Comparison of ENCODE assay signal across 9 cellular contexts in the genomic region with DNA sequence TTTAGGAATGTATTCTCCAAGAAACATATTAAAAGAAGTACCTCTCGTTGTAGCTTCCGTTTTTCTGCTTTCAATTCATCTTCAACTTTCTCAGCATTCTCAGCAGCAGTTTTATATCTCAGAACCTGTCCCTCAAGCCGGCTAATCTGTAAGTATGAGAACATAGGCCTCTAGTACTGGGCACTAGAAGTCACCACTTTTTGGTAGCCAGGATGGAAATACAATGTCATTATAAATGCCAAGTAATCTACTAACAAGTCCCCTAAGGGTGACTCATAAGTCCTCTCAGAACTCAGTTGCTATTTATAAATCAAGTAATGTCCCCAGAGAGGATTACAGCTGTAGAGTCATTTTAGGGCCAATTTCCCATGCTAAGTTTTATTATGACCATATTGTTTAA.
DNase-seq lines count a peak whose midpoint lies in the region; ATAC-seq and TF ChIP-seq lines count a peak whose summit lies in the region.
"Had no signal": no experiment of that assay in that cellular context is flagged by ENCODE, and none has a peak within 500 bp of the region (broad histone marks: within the 10 kb centered on the region; RNA-seq: fewer than 3 reads in every experiment).

No MANE protein-coding gene starts in this region.

- H3K4me3 Mint-ChIP-seq in activated CD4-positive, alpha-beta T cell treated with anti-CD3 and anti-CD28 coated beads for 36 hours, result no peak overlapping the region
- no peak overlapping the region for H3K4me3 Mint-ChIP-seq in activated CD4-positive, alpha-beta T cell treated with anti-CD3 and anti-CD28 coated beads, Interleukin-2, amount 10 ng/mL, durations not matched to agents 7 days and 5 days

- H3K27me3 ChIP-seq in SJSA1 (replicated peaks) (no peaks in the 10 kb centered on the region), vagina (no peaks in the 10 kb centered on the region)

- H3K27ac ChIP-seq in SJSA1, result peak overlapping the region; percentile 50
- peak overlapping the region; percentile 57 for H3K27ac ChIP-seq in vagina
- H3K27ac ChIP-seq in RWPE1, result no peak overlapping the region

- H3K9me3 ChIP-seq in SJSA1 (replicated peaks) (no peaks in the 10 kb centered on the region), vagina (no peaks in the 10 kb centered on the region)

- TF ChIP-seq CTCF in vagina (IDR thresholded peaks at IDR 0.05), result no peak
- no peak for TF ChIP-seq CTCF in RWPE1 (conservative IDR thresholded peaks at IDR 0.05; ENCODE audit: low read depth)

- peak; percentile 92 for ATAC-seq in activated CD4-positive, alpha-beta T cell treated with anti-CD3 and anti-CD28 coated beads for 36 hours
- ATAC-seq in HG02870 (IDR thresholded peaks at IDR 0.05; ENCODE audit: unreplicated experiment), result peak; percentile 75

- DNase-seq in activated CD4-positive, alpha-beta T cell treated with anti-CD3 and anti-CD28 coated beads for 36 hours, result no peak
- DNase-seq in activated CD4-positive, alpha-beta T cell treated with anti-CD3 and anti-CD28 coated beads, Interleukin-2, amount 10 ng/mL, durations not matched to agents 7 days and 5 days, result no peak
- peak in 1 of 2 experiments; percentile 37 for DNase-seq in SJSA1 (ENCODE audit: low read depth in 1 of 2, low spot score in 2 of 2)
- DNase-seq in hepatic stellate cell (ENCODE audit: low spot score), result peak; percentile 81
- DNase-seq in vagina (ENCODE audit: extremely low spot score in 2 of 2), result no peak
- no peak for DNase-seq in iPS-NIHi7 (ENCODE audit: extremely low spot score)
- DNase-seq in RWPE1 (ENCODE audit: low spot score), result no peak

- H3K4me1 ChIP-seq in SJSA1 (replicated peaks), result peaks cover 36% of the 10 kb centered on the region
- H3K4me1 ChIP-seq in vagina, result peaks cover 42% of the 10 kb centered on the region

- peaks cover 91% of the 10 kb centered on the region for H3K36me3 ChIP-seq in SJSA1
- H3K36me3 ChIP-seq in vagina, result peaks cover 0 to 50% of the 10 kb centered on the region in 2 donors

- peaks cover 34% of the 10 kb centered on the region for H3K36me3 Mint-ChIP-seq in activated CD4-positive, alpha-beta T cell treated with anti-CD3 and anti-CD28 coated beads for 36 hours (ENCODE audit: low read depth)
- peaks cover 48% of the 10 kb centered on the region for H3K36me3 Mint-ChIP-seq in activated CD4-positive, alpha-beta T cell treated with anti-CD3 and anti-CD28 coated beads, Interleukin-2, amount 10 ng/mL, durations not matched to agents 7 days and 5 days (ENCODE audit: low read depth)

- no peaks in the 10 kb centered on the region for H3K9me3 Mint-ChIP-seq in activated CD4-positive, alpha-beta T cell treated with anti-CD3 and anti-CD28 coated beads for 36 hours (ENCODE audit: low read depth)
- no peaks in the 10 kb centered on the region for H3K9me3 Mint-ChIP-seq in activated CD4-positive, alpha-beta T cell treated with anti-CD3 and anti-CD28 coated beads, Interleukin-2, amount 10 ng/mL, durations not matched to agents 7 days and 5 days

- POLR2A ChIA-PET in activated CD4-positive, alpha-beta T cell treated with anti-CD3 and anti-CD28 coated beads for 36 hours (lab: Charles Lee), result no interaction called here
- POLR2A ChIA-PET in activated CD4-positive, alpha-beta T cell treated with anti-CD3 and anti-CD28 coated beads, Interleukin-2, amount 10 ng/mL, durations not matched to agents 7 days and 5 days (lab: Charles Lee), result no interaction called here
- POLR2A ChIA-PET in RWPE1 (lab: Yijun Ruan, JAX; ENCODE audit: low non-redundant PET), result no interaction called here

- peak overlapping the region; percentile 77 for H3K27ac Mint-ChIP-seq in activated CD4-positive, alpha-beta T cell treated with anti-CD3 and anti-CD28 coated beads for 36 hours
- H3K27ac Mint-ChIP-seq in activated CD4-positive, alpha-beta T cell treated with anti-CD3 and anti-CD28 coated beads, Interleukin-2, amount 10 ng/mL, durations not matched to agents 7 days and 5 days, result no peak overlapping the region

- no peak overlapping the region for H3K4me3 ChIP-seq in SJSA1
- no peak overlapping the region for H3K4me3 ChIP-seq in vagina
- H3K4me3 ChIP-seq: skin epidermis had no signal

- CTCF ChIA-PET in activated CD4-positive, alpha-beta T cell treated with anti-CD3 and anti-CD28 coated beads for 36 hours (lab: Charles Lee), result interaction anchor here (0.6 to 1.3 kb wide), 3 partner anchors 11 to 61 kb away, joined by 3 to 6 read pairs (median 4); a partner anchor contains a TSS
- CTCF ChIA-PET in activated CD4-positive, alpha-beta T cell treated with anti-CD3 and anti-CD28 coated beads, Interleukin-2, amount 10 ng/mL, durations not matched to agents 7 days and 5 days (lab: Charles Lee), result no interaction called here
- CTCF ChIA-PET in RWPE1 (lab: Yijun Ruan, JAX), result no interaction called here

- peaks cover 14% of the 10 kb centered on the region for H3K4me1 Mint-ChIP-seq in activated CD4-positive, alpha-beta T cell treated with anti-CD3 and anti-CD28 coated beads for 36 hours
- H3K4me1 Mint-ChIP-seq in activated CD4-positive, alpha-beta T cell treated with anti-CD3 and anti-CD28 coated beads, Interleukin-2, amount 10 ng/mL, durations not matched to agents 7 days and 5 days, result peaks cover 2% of the 10 kb centered on the region

- TF ChIP-seq POLR2A in vagina (IDR thresholded peaks at IDR 0.05), result no peak

- no peaks in the 10 kb centered on the region for H3K27me3 Mint-ChIP-seq in activated CD4-positive, alpha-beta T cell treated with anti-CD3 and anti-CD28 coated beads for 36 hours
- H3K27me3 Mint-ChIP-seq in activated CD4-positive, alpha-beta T cell treated with anti-CD3 and anti-CD28 coated beads, Interleukin-2, amount 10 ng/mL, durations not matched to agents 7 days and 5 days, result no peaks in the 10 kb centered on the region

- intact Hi-C loops in activated CD4-positive, alpha-beta T cell treated with anti-CD3 and anti-CD28 coated beads for 36 hours (cut with DNase I, micrococcal nuclease), result loop anchor here (1.0 to 10.0 kb wide), 2 partner anchors 159 to 160 kb away; no protein-coding TSS in a partner anchor
- intact Hi-C loops in vagina (cut with DNase I), result no loop called here
